In genomic region chr19:681029-681626, GRCh38 we compare ENCODE assay signal across 6 cellular contexts. TPM values are rescaled to one million over a fixed set of nuclear protein-coding genes. Genes with fewer than 3 reads are reported as not detected.
DNase-seq lines count a peak whose midpoint lies in the region; ATAC-seq and TF ChIP-seq lines count a peak whose summit lies in the region.

No MANE protein-coding gene starts in this region.

- TF ChIP-seq CTCF in brain microvascular endothelial cell (IDR thresholded peaks at IDR 0.05; ENCODE audit: low read depth, low read length, missing control alignments) (no peak), neural progenitor cell (IDR thresholded peaks at IDR 0.05) (no peak)

- in situ Hi-C loops in brain microvascular endothelial cell (cut with HindIII; ENCODE audit: low pct_ligation_motif_present, low sequenced_read_pairs) = no loop called here

- no peak overlapping the region for H2AFZ ChIP-seq in neural progenitor cell (replicated peaks)

- no peaks in the 10 kb centered on the region for H3K36me3 Mint-ChIP-seq in neural progenitor cell

- H3K36me3 ChIP-seq in brain microvascular endothelial cell (replicated peaks) (peaks cover 12% of the 10 kb centered on the region), neural progenitor cell (no peaks in the 10 kb centered on the region)

- no peak overlapping the region for H3K9ac ChIP-seq in neural progenitor cell

- ATAC-seq in Right ventricle myocardium inferior (no peak), left cardiac atrium (no peak)

- peak overlapping the region; percentile 95 for H3K4me3 Mint-ChIP-seq in neural progenitor cell

- peak overlapping the region; percentile 98 for H3K27ac Mint-ChIP-seq in neural progenitor cell

- no peaks in the 10 kb centered on the region for H3K79me2 ChIP-seq in neural progenitor cell (ENCODE audit: low read depth)

- H3K27me3 ChIP-seq in brain microvascular endothelial cell (replicated peaks) = no peaks in the 10 kb centered on the region
- peaks cover 29% of the 10 kb centered on the region for H3K27me3 ChIP-seq in neural progenitor cell

- H3K4me1 Mint-ChIP-seq in neural progenitor cell = peaks cover 5% of the 10 kb centered on the region

- peaks cover 19% of the 10 kb centered on the region for H3F3A ChIP-seq in neural progenitor cell (ENCODE audit: low read depth)

- H3K4me2 ChIP-seq in neural progenitor cell = peak overlapping the region; percentile 64

- H3K27ac ChIP-seq in brain microvascular endothelial cell = peak overlapping the region; percentile 89
- no peak overlapping the region for H3K27ac ChIP-seq in neural progenitor cell

- H3K9me3 ChIP-seq in neural progenitor cell (ENCODE audit: low read depth) = no peaks in the 10 kb centered on the region

- peaks cover 5% of the 10 kb centered on the region for H3K27me3 Mint-ChIP-seq in neural progenitor cell (ENCODE audit: insufficient read depth, low read depth)

- H3K4me3 ChIP-seq in brain microvascular endothelial cell (ENCODE audit: low read depth, low read length) (no peak overlapping the region), neural progenitor cell (peak overlapping the region; percentile 49)

- no peaks in the 10 kb centered on the region for H3K9me3 Mint-ChIP-seq in neural progenitor cell

- peaks cover 26% of the 10 kb centered on the region for H4K20me1 ChIP-seq in neural progenitor cell (ENCODE audit: low read depth)

- H3K4me1 ChIP-seq in neural progenitor cell = peaks cover 7% of the 10 kb centered on the region

- DNase-seq in Right ventricle myocardium inferior (ENCODE audit: missing footprints) = peak; percentile 82
- DNase-seq in left cardiac atrium = no peak
- DNase-seq in brain microvascular endothelial cell = no peak
- DNase-seq in neural progenitor cell (ENCODE audit: low spot score) = peak; percentile 94
- DNase-seq in NCI-H1105 (lab: John Stamatoyannopoulos, UW) = no peak
- no peak for DNase-seq in cerebellar nuclear complex (lab: John Stamatoyannopoulos, UW)

- intact Hi-C loops in Right ventricle myocardium inferior (cut with DNase I) (no loop called here), left cardiac atrium (cut with DNase I) (no loop called here)

RNA-seq across cellular contexts. Expression of gene FSTL3, which starts 4.9 kb away (rescaled TPM):
- 37.1 TPM for total RNA-seq in Right ventricle myocardium inferior
- total RNA-seq in left cardiac atrium = 100 to 1,000 TPM in 1 of 2 donors, 10 to 100 TPM in 1; 33.5 to 118 TPM
- 2.4 and 21.9 TPM in 2 replicates for total RNA-seq in neural progenitor cell (ENCODE audit: low replicate concordance)

RNA-seq across cellular contexts. Expression of gene PRSS57, which starts 14.1 kb away (rescaled TPM):
- total RNA-seq in Right ventricle myocardium inferior (not detected), left cardiac atrium (not detected), neural progenitor cell (ENCODE audit: low replicate concordance) (not detected in 2 replicates)

RNA-seq across cellular contexts. Expression of gene RNF126, which starts 18.1 kb away (rescaled TPM):
- total RNA-seq in Right ventricle myocardium inferior = 19.7 TPM
- 10 to 100 TPM; 19.2 to 35.9 TPM for total RNA-seq in left cardiac atrium
- total RNA-seq in neural progenitor cell (ENCODE audit: low replicate concordance) = 9.7 and 50.9 TPM in 2 replicates

RNA-seq across cellular contexts. Expression of gene PALM, which starts 27.6 kb away (rescaled TPM):
- 34.0 TPM for total RNA-seq in Right ventricle myocardium inferior
- 10 to 100 TPM; 48.9 to 49.7 TPM for total RNA-seq in left cardiac atrium
- total RNA-seq in neural progenitor cell (ENCODE audit: low replicate concordance) = 13.9 and 40.7 TPM in 2 replicates

RNA-seq across cellular contexts. Expression of gene FGF22, which starts 41.4 kb away (rescaled TPM):
- total RNA-seq in Right ventricle myocardium inferior (not detected), left cardiac atrium (under 1 TPM in 1 of 2 donors, not detected in 1; 0.44 TPM), neural progenitor cell (ENCODE audit: low replicate concordance) (0.37 TPM in 1 of 2 replicates, not detected in the other)

Comparison
In these comparisons a context has a peak if more than half of its experiments do, and no peak if none do; other contexts are left out.
1. DNase-seq: peak in Right ventricle myocardium inferior (single experiment) and neural progenitor cell (single experiment); none in left cardiac atrium (single experiment), brain microvascular endothelial cell (single experiment), NCI-H1105 (single experiment) and cerebellar nuclear complex (0 of 2).